ENCODE assay signal across 23 cellular contexts in genomic region chr11:131254254-131254653, GRCh38.
"Had no signal": no experiment of that assay in that cellular context is flagged by ENCODE, and none has a peak within 500 bp of the region (broad histone marks: within the 10 kb centered on the region; RNA-seq: fewer than 3 reads in every experiment).

No MANE protein-coding gene starts in this region.

- H3K27ac Mint-ChIP-seq: activated B cell treated with CpG ODN at 0.5 μM for 24 hours; activated CD4-positive, alpha-beta T cell treated with anti-CD3 and anti-CD28 coated beads for 36 hours; activated naive CD8-positive, alpha-beta T cell treated with anti-CD3 and anti-CD28 coated beads for 36 hours; immature natural killer cell; mesothelial cell of epicardium; naive thymus-derived CD8-positive, alpha-beta T cell; stimulated activated memory B cell treated with anti-CD40 and anti-IgM and Interleukin-4, amounts not matched to agents 10 μg/mL and 1 μg/mL and 100 μg/mL, for 72 hours had no signal

- H3K36me3 Mint-ChIP-seq: activated naive CD8-positive, alpha-beta T cell treated with anti-CD3 and anti-CD28 coated beads for 36 hours; immature natural killer cell; mesothelial cell of epicardium; naive thymus-derived CD8-positive, alpha-beta T cell; stimulated activated memory B cell treated with anti-CD40 and anti-IgM and Interleukin-4, amounts not matched to agents 10 μg/mL and 1 μg/mL and 100 μg/mL, for 72 hours had no signal

- H3K9me3 Mint-ChIP-seq: activated B cell treated with CpG ODN at 0.5 μM for 24 hours; activated naive CD8-positive, alpha-beta T cell treated with anti-CD3 and anti-CD28 coated beads for 36 hours; mesothelial cell of epicardium had no signal

- ATAC-seq: activated CD4-positive, alpha-beta T cell treated with anti-CD3 and anti-CD28 coated beads for 36 hours; left lobe of liver; naive thymus-derived CD8-positive, alpha-beta T cell; stimulated activated memory B cell treated with anti-CD40 and anti-IgM and Interleukin-4, amounts not matched to agents 10 μg/mL and 1 μg/mL and 100 μg/mL, for 72 hours had no signal

- H3K27ac ChIP-seq: breast epithelium, colonic mucosa, epithelial cell of prostate, stomach, suprapubic skin, tibial nerve had no signal

- H3K4me1 ChIP-seq: breast epithelium, colonic mucosa, stomach, suprapubic skin, tibial nerve had no signal

- H3K4me3 Mint-ChIP-seq: activated B cell treated with CpG ODN at 0.5 μM for 24 hours; activated CD4-positive, alpha-beta T cell treated with anti-CD3 and anti-CD28 coated beads for 36 hours; activated naive CD8-positive, alpha-beta T cell treated with anti-CD3 and anti-CD28 coated beads for 36 hours; immature natural killer cell; mesothelial cell of epicardium; naive thymus-derived CD8-positive, alpha-beta T cell; stimulated activated memory B cell treated with anti-CD40 and anti-IgM and Interleukin-4, amounts not matched to agents 10 μg/mL and 1 μg/mL and 100 μg/mL, for 72 hours had no signal

- H3K36me3 ChIP-seq: breast epithelium, colonic mucosa, stomach, suprapubic skin, tibial nerve had no signal

- H3K4me3 ChIP-seq: breast epithelium, colonic mucosa, lung, stomach, suprapubic skin, tibial nerve had no signal

- H3K9me3 ChIP-seq: breast epithelium, colonic mucosa, stomach, suprapubic skin, tibial nerve had no signal

- H3K4me1 Mint-ChIP-seq: activated B cell treated with CpG ODN at 0.5 μM for 24 hours; activated CD4-positive, alpha-beta T cell treated with anti-CD3 and anti-CD28 coated beads for 36 hours; activated naive CD8-positive, alpha-beta T cell treated with anti-CD3 and anti-CD28 coated beads for 36 hours; immature natural killer cell; naive thymus-derived CD8-positive, alpha-beta T cell; stimulated activated memory B cell treated with anti-CD40 and anti-IgM and Interleukin-4, amounts not matched to agents 10 μg/mL and 1 μg/mL and 100 μg/mL, for 72 hours had no signal

- DNase-seq: activated B cell treated with CpG ODN at 0.5 μM for 24 hours; activated CD4-positive, alpha-beta T cell treated with anti-CD3 and anti-CD28 coated beads for 36 hours; activated CD4-positive, alpha-beta T cell treated with anti-CD3 and anti-CD28 coated beads, Interleukin-2, amount 50 U/mL, for 48 hours; activated naive CD4-positive, alpha-beta T cell treated with Interleukin-2 at 50 U/mL for 16 hours; activated naive CD8-positive, alpha-beta T cell treated with anti-CD3 and anti-CD28 coated beads for 36 hours; activated T-cell treated with anti-CD3 and anti-CD28 coated beads, Interleukin-2, amount 50 U/mL, for 48 hours; colonic mucosa; foreskin fibroblast; immature natural killer cell; naive thymus-derived CD8-positive, alpha-beta T cell; small intestine; stimulated activated CD4-positive, alpha-beta T cell treated with anti-CD3 and anti-CD28 coated beads, Interleukin-2, amount 100 ng/mL, for 24 hours; stomach; T-helper 1 cell; T-helper 9 cell had no signal

- H3K27me3 ChIP-seq: colonic mucosa, suprapubic skin, tibial nerve had no signal

- H3K27me3 Mint-ChIP-seq: activated B cell treated with CpG ODN at 0.5 μM for 24 hours had no signal
